1 cellular context compared by ENCODE assay signal in the genomic region with DNA sequence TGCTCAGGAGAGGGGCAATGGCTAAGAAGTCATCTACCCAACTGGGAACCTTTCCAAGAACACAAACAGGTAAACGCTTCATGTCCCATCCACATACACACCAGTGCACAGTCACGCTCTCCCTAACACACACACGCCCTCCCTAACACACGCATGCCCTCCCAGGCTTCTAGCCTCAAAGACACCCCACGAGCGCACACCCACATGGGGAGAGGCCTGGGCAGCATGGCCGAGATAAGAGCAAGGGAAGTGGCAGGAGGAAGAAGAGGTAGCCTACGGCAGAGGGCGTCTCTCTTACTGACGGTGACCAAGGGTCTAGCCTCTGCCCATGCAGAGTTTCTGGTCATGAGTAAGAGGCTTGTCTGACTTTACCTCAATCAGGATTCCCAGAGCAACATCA.
TF ChIP-seq lines count a peak whose summit lies in the region.

No MANE protein-coding gene starts in this region.

TF ChIP-seq in liver, 16 proteins besides CTCF, POLR2A, EP300 and RAD21 (continued from another document):
- TF ChIP-seq, protein P1, sequence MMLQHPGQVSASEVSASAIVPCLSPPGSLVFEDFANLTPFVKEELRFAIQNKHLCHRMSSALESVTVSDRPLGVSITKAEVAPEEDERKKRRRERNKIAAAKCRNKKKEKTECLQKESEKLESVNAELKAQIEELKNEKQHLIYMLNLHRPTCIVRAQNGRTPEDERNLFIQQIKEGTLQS (IDR thresholded peaks at IDR 0.05), result no peak
- no peak for TF ChIP-seq GABPA (IDR thresholded peaks at IDR 0.05 in 1 of 2, conservative IDR thresholded peaks at IDR 0.05 in 1 of 2)
TF ChIP-seq in liver: peak in this region for 0.
